Comparison of ENCODE assay signal across 9 cellular contexts in the genomic region with DNA sequence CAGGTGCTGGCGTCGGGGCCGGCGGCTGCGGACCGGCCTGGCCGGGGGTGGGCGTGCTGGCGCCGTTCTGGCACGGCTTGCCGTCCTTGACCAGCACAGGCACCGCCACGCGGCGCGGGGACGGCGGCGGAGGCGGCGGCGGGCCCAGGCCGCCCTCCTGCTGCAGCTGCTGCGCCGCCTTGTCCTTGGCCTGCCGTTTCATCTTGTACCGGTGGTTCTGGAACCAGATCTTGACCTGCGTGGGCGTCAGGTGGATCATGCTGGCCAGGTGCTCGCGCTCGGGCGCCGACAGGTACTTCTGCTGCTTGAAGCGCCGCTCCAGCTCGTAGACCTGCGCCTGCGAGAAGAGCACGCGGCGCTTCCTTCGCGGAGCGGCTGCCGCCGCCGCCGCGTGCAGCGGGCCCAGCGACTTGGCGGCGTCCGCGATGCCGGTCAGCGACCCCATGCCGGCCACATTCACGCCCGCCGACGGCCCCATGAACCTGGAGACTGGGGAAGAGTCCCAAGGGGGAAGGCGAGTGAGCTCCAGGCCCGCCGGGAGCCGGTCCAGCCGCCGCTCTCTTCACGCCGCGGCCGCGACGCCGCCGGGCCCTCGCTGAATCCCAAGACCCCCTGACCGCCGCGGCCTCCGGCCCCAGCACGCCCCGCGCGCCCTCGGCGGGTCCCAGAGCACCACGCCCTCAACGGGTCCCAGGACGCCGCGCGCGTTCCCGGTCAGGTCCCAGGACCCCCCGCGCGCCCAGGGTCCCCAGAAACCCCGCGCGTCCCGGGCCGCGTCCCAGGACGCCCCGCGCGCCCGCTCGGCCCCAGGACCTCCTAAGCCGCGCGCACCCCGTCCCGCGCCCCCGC. TPM values are rescaled to one million over a fixed set of nuclear protein-coding genes. Genes with fewer than 3 reads are reported as not detected.
A peak's percentile ranks its signal among the peaks of the same experiment; 100 is the strongest.
DNase-seq lines count a peak whose midpoint lies in the region; ATAC-seq and TF ChIP-seq lines count a peak whose summit lies in the region.
"Had no signal": no experiment of that assay in that cellular context is flagged by ENCODE, and none has a peak within 500 bp of the region (broad histone marks: within the 10 kb centered on the region; RNA-seq: fewer than 3 reads in every experiment).

No MANE protein-coding gene starts in this region.

- H3K4me1 ChIP-seq in CD8-positive, alpha-beta T cell (ENCODE audit: insufficient read depth, low read length) = peaks cover 13% of the 10 kb centered on the region
- peaks cover 8% of the 10 kb centered on the region for H3K4me1 ChIP-seq in HUES6 (ENCODE audit: control insufficient read depth, insufficient read depth, low read length)
- H3K4me1 ChIP-seq in Caco-2 = no peaks in the 10 kb centered on the region

- no peak overlapping the region for H3K27ac Mint-ChIP-seq in CD8-positive, alpha-beta T cell
- H3K27ac Mint-ChIP-seq in nephron progenitor cell = no peak overlapping the region
- no peak overlapping the region for H3K27ac Mint-ChIP-seq in Caco-2 (ENCODE audit: unreplicated experiment)

- H3K27ac ChIP-seq in CD8-positive, alpha-beta T cell (ENCODE audit: low read depth, low read length) = no peak overlapping the region
- H3K27ac ChIP-seq in HUES6 (ENCODE audit: low read depth, low read length) (no peak overlapping the region), caudate nucleus (ENCODE audit: low read depth, low read length) (no peak overlapping the region)
- H3K27ac ChIP-seq: gastroesophageal sphincter had no signal

- intact Hi-C loops in CD8-positive, alpha-beta T cell (cut with DNase I, micrococcal nuclease) = loop anchor here (5.0 kb wide), 3 partner anchors 111 to 684 kb away; a partner anchor contains a TSS
- intact Hi-C loops in Caco-2 (cut with micrococcal nuclease; ENCODE audit: unreplicated experiment) = no loop called here

- no peaks in the 10 kb centered on the region for H3K36me3 Mint-ChIP-seq in CD8-positive, alpha-beta T cell
- H3K36me3 Mint-ChIP-seq in nephron progenitor cell (ENCODE audit: low read depth) (no peaks in the 10 kb centered on the region), Caco-2 (ENCODE audit: insufficient read depth, unreplicated experiment) (peaks cover 16% of the 10 kb centered on the region)

- no peak overlapping the region for H3K4me3 ChIP-seq in CD8-positive, alpha-beta T cell (ENCODE audit: low read depth, low read length)
- H3K4me3 ChIP-seq in HUES6 (ENCODE audit: low read depth, low read length) = peak overlapping the region; percentile 55
- H3K4me3 ChIP-seq in Caco-2 (ENCODE audit: low read depth, low read length) = no peak overlapping the region

- DNase-seq in CD8-positive, alpha-beta T cell = peak in 3 of 7 experiments; percentile 11 to 57 (median 27)
- DNase-seq in astrocyte of the hippocampus (ENCODE audit: low read depth, low spot score) = peak; percentile 40
- DNase-seq in nephron progenitor cell = peak; percentile 27
- no peak for DNase-seq in Caco-2
- DNase-seq in caudate nucleus (lab: John Stamatoyannopoulos, UW) = no peak
- DNase-seq in GDM1 (lab: John Stamatoyannopoulos, UW) = no peak
- DNase-seq in DMS79 treated with DMSO at 0.1 percent for 48 hours (lab: John Stamatoyannopoulos, UW) = no peak

- no TSS peak for BruUV-seq in Caco-2 (replicated peaks; lab: Mats Ljungman, UMichigan)

- peaks cover 12% of the 10 kb centered on the region for H3K9me3 Mint-ChIP-seq in CD8-positive, alpha-beta T cell
- H3K9me3 Mint-ChIP-seq in nephron progenitor cell (no peaks in the 10 kb centered on the region), Caco-2 (ENCODE audit: unreplicated experiment) (no peaks in the 10 kb centered on the region)

- POLR2A ChIA-PET in CD8-positive, alpha-beta T cell (lab: Charles Lee) = interaction anchor here (0.6 to 0.9 kb wide), 2 partner anchors 87 to 121 kb away, joined by 3 read pairs; no protein-coding TSS in a partner anchor
- POLR2A ChIA-PET in Caco-2 (lab: Charles Lee) = no interaction called here

- H3K27me3 Mint-ChIP-seq in CD8-positive, alpha-beta T cell (ENCODE audit: low read depth) = peaks cover 72% of the 10 kb centered on the region
- H3K27me3 Mint-ChIP-seq in nephron progenitor cell (ENCODE audit: low read depth, poor library complexity) = peaks cover 93% of the 10 kb centered on the region
- no peaks in the 10 kb centered on the region for H3K27me3 Mint-ChIP-seq in Caco-2 (ENCODE audit: insufficient read depth, unreplicated experiment)

- no peak overlapping the region for H3K9ac ChIP-seq in HUES6 (ENCODE audit: low read length)

- no peaks in the 10 kb centered on the region for H3K36me3 ChIP-seq in CD8-positive, alpha-beta T cell (ENCODE audit: insufficient read depth, low read length)
- H3K36me3 ChIP-seq in HUES6 (ENCODE audit: control insufficient read depth, insufficient read depth, low read length) = no peaks in the 10 kb centered on the region
- no peaks in the 10 kb centered on the region for H3K36me3 ChIP-seq in Caco-2 (ENCODE audit: control insufficient read depth, insufficient read depth, low read length)
- H3K36me3 ChIP-seq: gastroesophageal sphincter had no signal

- TF ChIP-seq CTCF in CD8-positive, alpha-beta T cell (IDR thresholded peaks at IDR 0.05) = no peak
- TF ChIP-seq CTCF in nephron progenitor cell (IDR thresholded peaks at IDR 0.05) (no peak), Caco-2 (IDR thresholded peaks at IDR 0.05; ENCODE audit: insufficient read depth in 1 of 2, low read depth in 1 of 2, low read length in 1 of 2, severe bottlenecking in 1 of 2, unreplicated experiment in 1 of 2) (no peak)

- peaks cover 21% of the 10 kb centered on the region for H3K4me1 Mint-ChIP-seq in CD8-positive, alpha-beta T cell (ENCODE audit: low read depth)
- H3K4me1 Mint-ChIP-seq in nephron progenitor cell (peaks cover 7% of the 10 kb centered on the region), Caco-2 (ENCODE audit: low read depth, unreplicated experiment) (no peaks in the 10 kb centered on the region)

- H3K27me3 ChIP-seq in CD8-positive, alpha-beta T cell (ENCODE audit: insufficient read depth, low read length) = peaks cover 54% of the 10 kb centered on the region
- H3K27me3 ChIP-seq in HUES6 (ENCODE audit: control insufficient read depth, insufficient read depth, low read length) (peaks cover 100% of the 10 kb centered on the region), Caco-2 (replicated peaks; ENCODE audit: control insufficient read depth, insufficient read depth, low read length) (no peaks in the 10 kb centered on the region)

- CTCF ChIA-PET in CD8-positive, alpha-beta T cell (lab: Charles Lee) = interaction anchor here (0.9 kb wide), 1 partner anchor 160 kb away, joined by 3 read pairs; no protein-coding TSS in a partner anchor
- CTCF ChIA-PET in Caco-2 (lab: Charles Lee) = interaction anchor here (0.6 kb wide), 1 partner anchor 30 kb away, joined by 4 read pairs; no protein-coding TSS in a partner anchor

- ATAC-seq in CD8-positive, alpha-beta T cell = peak; percentile 23
- ATAC-seq: gastroesophageal sphincter had no signal

- no peaks in the 10 kb centered on the region for H3K9me3 ChIP-seq in CD8-positive, alpha-beta T cell (ENCODE audit: low read length)
- no peaks in the 10 kb centered on the region for H3K9me3 ChIP-seq in HUES6 (ENCODE audit: control insufficient read depth, insufficient read depth, low read depth, low read length)
- no peaks in the 10 kb centered on the region for H3K9me3 ChIP-seq in Caco-2

- H3K4me3 Mint-ChIP-seq in CD8-positive, alpha-beta T cell = peak overlapping the region; percentile 58
- H3K4me3 Mint-ChIP-seq in nephron progenitor cell (no peak overlapping the region), Caco-2 (ENCODE audit: unreplicated experiment) (no peak overlapping the region)

RNA-seq across cellular contexts. Expression of a gene that starts 1.1 kb away (rescaled TPM):
- not detected for total RNA-seq in CD8-positive, alpha-beta T cell
- total RNA-seq in Caco-2 (2022) = not detected in 2 replicates
- total RNA-seq: gastroesophageal sphincter had no signal

Comparison
In these comparisons a context has a peak if more than half of its experiments do, and no peak if none do; other contexts are left out.
1. DNase-seq: peak in astrocyte of the hippocampus (single experiment) and nephron progenitor cell (single experiment); none in Caco-2 (0 of 2), caudate nucleus (0 of 61), GDM1 (single experiment) and DMS79 treated with DMSO at 0.1 percent for 48 hours (single experiment).